19 cellular contexts compared by ENCODE assay signal in the genomic region with DNA sequence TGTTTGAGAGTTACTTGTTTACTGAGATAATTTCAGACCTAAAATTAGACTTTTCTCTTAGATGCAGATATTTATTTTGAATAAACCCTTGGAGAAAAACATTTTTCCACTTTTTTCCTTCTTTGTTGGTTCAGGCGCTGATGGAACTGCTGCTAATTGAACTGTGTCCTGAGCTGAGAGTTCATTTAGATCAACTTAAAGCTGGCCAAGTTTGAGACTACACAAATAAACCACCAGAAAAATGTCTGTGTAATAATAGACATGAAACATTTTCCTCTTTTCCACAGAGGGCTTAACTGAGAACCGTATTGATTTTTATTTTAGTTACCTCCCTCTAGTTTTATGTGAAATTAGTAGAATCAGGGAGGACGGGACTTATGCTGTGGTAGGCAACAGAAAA.
"Had no signal": no experiment of that assay in that cellular context is flagged by ENCODE, and none has a peak within 500 bp of the region (broad histone marks: within the 10 kb centered on the region; RNA-seq: fewer than 3 reads in every experiment).

No MANE protein-coding gene starts in this region.

- H3K79me2 ChIP-seq: hepatocyte had no signal

- H3K27ac Mint-ChIP-seq: endodermal cell had no signal

- H3K27ac ChIP-seq: coronary artery, hepatocyte, neutrophil, stomach, upper lobe of left lung, uterus had no signal

- H3K27me3 ChIP-seq: hepatocyte, stomach, upper lobe of left lung, uterus had no signal

- H3K9me3 ChIP-seq: neutrophil, stomach, upper lobe of left lung, uterus had no signal

- H3K36me3 ChIP-seq: neutrophil, uterus had no signal

- DNase-seq: effector CD4-positive, alpha-beta T cell; endodermal cell; erythroblast; head of caudate nucleus; kidney; left cardiac atrium; mammary epithelial cell; naive thymus-derived CD4-positive, alpha-beta T cell; posterior cingulate gyrus; small intestine; stimulated activated CD4-positive, alpha-beta T cell treated with anti-CD3 and anti-CD28 coated beads, Interleukin-12 subunit alpha, Interleukin-12 subunit beta, amount 100 ng/mL, for 4 hours; stimulated activated naive CD4-positive, alpha-beta T cell; stomach; substantia nigra; upper lobe of left lung; uterus had no signal

- H3K27me3 Mint-ChIP-seq: naive thymus-derived CD4-positive, alpha-beta T cell had no signal

- H3K4me3 ChIP-seq: coronary artery, hepatocyte, stomach, upper lobe of left lung, uterus had no signal

- H3K4me1 ChIP-seq: stomach, upper lobe of left lung, uterus had no signal

- ATAC-seq: left cardiac atrium; naive thymus-derived CD4-positive, alpha-beta T cell had no signal

- H3K4me3 Mint-ChIP-seq: endodermal cell; naive thymus-derived CD4-positive, alpha-beta T cell had no signal

- H3K9me3 Mint-ChIP-seq: endodermal cell; naive thymus-derived CD4-positive, alpha-beta T cell had no signal

- H3K4me2 ChIP-seq: hepatocyte had no signal

- H2AFZ ChIP-seq: hepatocyte had no signal

- H3K4me1 Mint-ChIP-seq: endodermal cell; naive thymus-derived CD4-positive, alpha-beta T cell had no signal
